20 cellular contexts compared by ENCODE assay signal in genomic region chr6:75933387-75933975, GRCh38.
DNase-seq lines count a peak whose midpoint lies in the region; ATAC-seq, FAIRE-seq and TF ChIP-seq lines count a peak whose summit lies in the region.
"Had no signal": no experiment of that assay in that cellular context is flagged by ENCODE, and none has a peak within 500 bp of the region (broad histone marks: within the 10 kb centered on the region; RNA-seq: fewer than 3 reads in every experiment).

No MANE protein-coding gene starts in this region.

- TF ChIP-seq EP300 in HepG2 (IDR thresholded peaks at IDR 0.05; ENCODE audit: low read depth in 2 of 2, low read length in 2 of 2) (no peak), HepG2 (CRISPR knock-in tag; IDR thresholded peaks at IDR 0.05; ENCODE audit: borderline replicate concordance) (no peak)

- peak; percentile 24 for DNase-seq in DMS53 (lab: John Stamatoyannopoulos, UW)
- DNase-seq in DMS53 treated with DMSO at 0.1 percent for 48 hours (lab: John Stamatoyannopoulos, UW; ENCODE audit: unreplicated experiment) = no peak
- DNase-seq in left cardiac atrium = no peak
- DNase-seq in left ventricle myocardium inferior = no peak
- DNase-seq in HepG2 (ENCODE audit: low spot score) = peak; percentile 15
- DNase-seq in upper lobe of right lung = no peak
- DNase-seq: DMS 273 treated with DMSO at 0.1 percent for 48 hours, EL, HFFc6, KBM-7, MG63, NCI-H2081 treated with DMSO at 0.1 percent for 48 hours, NCI-H774 had no signal

- H3K9ac ChIP-seq in HepG2 (ENCODE audit: insufficient read depth, low read depth, low read length) = no peak overlapping the region
- H3K9ac ChIP-seq: BLaER1 treated with 17β-estradiol and CSF1 and Interleukin-3, amounts not matched to agents 10 nM and 100 nM had no signal

- H3K79me2 ChIP-seq in HepG2 (ENCODE audit: insufficient read depth, low read length) = no peaks in the 10 kb centered on the region

- no peak for TF ChIP-seq RAD21 in HepG2 (CRISPR knock-in tag; IDR thresholded peaks at IDR 0.05)

- peak; percentile 65 to 83 for ATAC-seq in left cardiac atrium
- ATAC-seq in HepG2 = peak; percentile 50
- ATAC-seq in upper lobe of right lung = peak; percentile 56
- ATAC-seq in GM21528 (IDR thresholded peaks at IDR 0.05; ENCODE audit: low FRiP score, unreplicated experiment) = no peak
- ATAC-seq in GM21619 (IDR thresholded peaks at IDR 0.05; ENCODE audit: unreplicated experiment) = no peak

- intact Hi-C loops in left cardiac atrium (cut with DNase I) (loop anchor here in 1 of 2 donors (2.0 to 10.0 kb wide), 3 partner anchors 419 to 1523 kb away; no protein-coding TSS in a partner anchor), left ventricle myocardium inferior (cut with micrococcal nuclease) (loop anchor here (10.0 kb wide), 1 partner anchor 1521 kb away; no protein-coding TSS in a partner anchor), HepG2 (cut with micrococcal nuclease; ENCODE audit: unreplicated experiment) (loop anchor here (5.0 to 10.0 kb wide), 3 partner anchors 751 to 944 kb away; no protein-coding TSS in a partner anchor), upper lobe of right lung (cut with DNase I) (no loop called here)

- FAIRE-seq in HepG2 (lab: Jason Lieb, UNC) = no peak
- FAIRE-seq: H1, HTR-8/SVneo had no signal

- CTCF ChIA-PET in HepG2 (lab: Yijun Ruan, JAX; ENCODE audit: low intra/inter-chr PET ratio, low total read pairs) = interaction anchor here (1.1 kb wide), 1 partner anchor 1524 kb away, joined by 3 read pairs; no protein-coding TSS in a partner anchor

- no peak overlapping the region for H2AFZ ChIP-seq in HepG2 (ENCODE audit: low read length)

- H4K20me1 ChIP-seq in HepG2 (ENCODE audit: insufficient read depth, low read length) = no peaks in the 10 kb centered on the region
- H4K20me1 ChIP-seq: BLaER1 treated with 17β-estradiol and CSF1 and Interleukin-3, amounts not matched to agents 10 nM and 100 nM had no signal

- H3K9me3 ChIP-seq in left ventricle myocardium inferior (replicated peaks) (no peaks in the 10 kb centered on the region), HepG2 (ENCODE audit: low read length) (no peaks in the 10 kb centered on the region), upper lobe of right lung (no peaks in the 10 kb centered on the region)
- H3K9me3 ChIP-seq: BLaER1 treated with 17β-estradiol and CSF1 and Interleukin-3, amounts not matched to agents 10 nM and 100 nM; MG63 had no signal

- H3K4me1 ChIP-seq in left ventricle myocardium inferior (peaks cover 5% of the 10 kb centered on the region), HepG2 (ENCODE audit: insufficient read depth, low read length) (peaks cover 14% of the 10 kb centered on the region; the same call in 1 of the 2 replicates), upper lobe of right lung (peaks cover 10% of the 10 kb centered on the region)

- H3K4me3 ChIP-seq in left ventricle myocardium inferior (no peak overlapping the region), HepG2 (replicated peaks in 1 of 3; ENCODE audit: insufficient read depth in 1 of 3, low read depth in 2 of 3, low read length in 3 of 3) (no peak overlapping the region), upper lobe of right lung (no peak overlapping the region)
- H3K4me3 ChIP-seq: BLaER1 treated with 17β-estradiol and CSF1 and Interleukin-3, amounts not matched to agents 10 nM and 100 nM; MG63 had no signal

- 51% methylated on average over 6 of the region's 7 CpGs for WGBS in HepG2 (ENCODE audit: low lambda C conversion rate)

- no peak for TF ChIP-seq POLR2A in HepG2 (IDR thresholded peaks at IDR 0.05; ENCODE audit: insufficient read depth in 1 of 2, low read depth in 2 of 2, low read length in 2 of 2)

- in situ Hi-C loops in HepG2 (cut with HindIII; ENCODE audit: extremely low pct_ligation_motif_present, low pct_unique_long_range_greater_than_20kb) = loop anchor here (5.0 to 25.0 kb wide), 2 partner anchors 929 to 1524 kb away; no protein-coding TSS in a partner anchor

- no peak overlapping the region for H3K4me2 ChIP-seq in HepG2 (ENCODE audit: low read depth, low read length)
- H3K4me2 ChIP-seq: BLaER1 treated with 17β-estradiol and CSF1 and Interleukin-3, amounts not matched to agents 10 nM and 100 nM had no signal

- no TSS peak for BruUV-seq in HepG2 (replicated peaks; lab: Mats Ljungman, UMichigan)

- H3K27me3 ChIP-seq in left ventricle myocardium inferior (ENCODE audit: low read depth) (no peaks in the 10 kb centered on the region), HepG2 (ENCODE audit: control insufficient read depth in 1 of 2, insufficient read depth in 2 of 2, low read length in 2 of 2) (peaks cover 0 to 3% of the 10 kb centered on the region in 2 experiments; a peak in 1 of 5 replicates), upper lobe of right lung (peaks cover 7% of the 10 kb centered on the region)
- H3K27me3 ChIP-seq: MG63 had no signal

- no peak for TF ChIP-seq CTCF in left ventricle myocardium inferior (IDR thresholded peaks at IDR 0.05; ENCODE audit: borderline replicate concordance)
- TF ChIP-seq CTCF in HepG2 (CRISPR knock-in tag; IDR thresholded peaks at IDR 0.05) = no peak
- no peak for TF ChIP-seq CTCF in upper lobe of right lung (IDR thresholded peaks at IDR 0.05)

- no peak overlapping the region for H3K27ac ChIP-seq in left ventricle myocardium inferior (replicated peaks)
- no peak overlapping the region for H3K27ac ChIP-seq in HepG2 (ENCODE audit: extremely low read length, insufficient read depth, low read length)
- no peak overlapping the region for H3K27ac ChIP-seq in upper lobe of right lung
- H3K27ac ChIP-seq: 22Rv1; BLaER1 treated with 17β-estradiol and CSF1 and Interleukin-3, amounts not matched to agents 10 nM and 100 nM; RWPE1 had no signal

- POLR2A ChIA-PET in HepG2 (lab: Yijun Ruan, JAX) = no interaction called here

- H3K36me3 ChIP-seq in left ventricle myocardium inferior (no peaks in the 10 kb centered on the region), HepG2 (replicated peaks in 1 of 2; ENCODE audit: control insufficient read depth in 1 of 2, insufficient read depth in 2 of 2, low read length in 2 of 2) (no peaks in the 10 kb centered on the region), upper lobe of right lung (no peaks in the 10 kb centered on the region)
- H3K36me3 ChIP-seq: BLaER1 treated with 17β-estradiol and CSF1 and Interleukin-3, amounts not matched to agents 10 nM and 100 nM; MG63 had no signal

TF ChIP-seq in HepG2, 621 proteins besides CTCF, POLR2A, EP300 and RAD21:
- TF ChIP-seq SALL1 (CRISPR knock-in tag; IDR thresholded peaks at IDR 0.05) = peak; percentile 58
- 0 out of 2 replicates have a peak, but pooled peaks have one; percentile 23 for TF ChIP-seq POGZ (CRISPR knock-in tag; IDR thresholded peaks at IDR 0.05)
- no peak for TF ChIP-seq ZNF549 (CRISPR knock-in tag; IDR thresholded peaks at IDR 0.05)
- TF ChIP-seq IKZF1 (IDR thresholded peaks at IDR 0.05) = no peak
- TF ChIP-seq ZNF432 (CRISPR knock-in tag; IDR thresholded peaks at IDR 0.05; ENCODE audit: borderline replicate concordance) = no peak
- TF ChIP-seq ZNF691 (CRISPR knock-in tag; IDR thresholded peaks at IDR 0.05; ENCODE audit: borderline replicate concordance, low read depth) = no peak
- TF ChIP-seq CENPX (CRISPR knock-in tag; IDR thresholded peaks at IDR 0.05) = no peak
- peak; percentile 96 for TF ChIP-seq LCORL (IDR thresholded peaks at IDR 0.05)
- TF ChIP-seq LCORL (CRISPR knock-in tag; IDR thresholded peaks at IDR 0.05) = no peak
- peak; percentile 78 for TF ChIP-seq RARA (CRISPR knock-in tag; IDR thresholded peaks at IDR 0.05)
- peak in 1 of 2 experiments; percentile 49; a peak in 1 of 4 replicates for TF ChIP-seq NR2F1 (CRISPR knock-in tag; IDR thresholded peaks at IDR 0.05)
- peak; percentile 42; the same call in 1 of the 2 replicates for TF ChIP-seq NFIB (CRISPR knock-in tag; IDR thresholded peaks at IDR 0.05; ENCODE audit: borderline replicate concordance)
- peak; percentile 50; the same call in 1 of the 2 replicates for TF ChIP-seq HNF4A (CRISPR knock-in tag; IDR thresholded peaks at IDR 0.05)
- TF ChIP-seq ZMYM4 (CRISPR knock-in tag; IDR thresholded peaks at IDR 0.05) = 0 out of 2 replicates have a peak, but pooled peaks have one; percentile 32
- TF ChIP-seq SNAPC2 (CRISPR knock-in tag; IDR thresholded peaks at IDR 0.05) = no peak
- 0 out of 2 replicates have a peak, but pooled peaks have one; percentile 19 for TF ChIP-seq NR2C2 (CRISPR knock-in tag; IDR thresholded peaks at IDR 0.05; ENCODE audit: borderline replicate concordance)
- no peak for TF ChIP-seq ARNT (IDR thresholded peaks at IDR 0.05)

Comparison
In these comparisons a context has a peak if more than half of its experiments do, and no peak if none do; other contexts are left out.
1. DNase-seq: peak in DMS53 (single experiment) and HepG2 (single experiment); none in DMS53 treated with DMSO at 0.1 percent for 48 hours (single experiment), left cardiac atrium (single experiment), left ventricle myocardium inferior (single experiment) and upper lobe of right lung (single experiment).
2. ATAC-seq: peak in left cardiac atrium (2 of 2), HepG2 (single experiment) and upper lobe of right lung (single experiment); none in GM21528 (single experiment) and GM21619 (single experiment).